ENCODE assay signal across 9 cellular contexts in genomic region chr2:153477641-153478288, GRCh38. TPM values are rescaled to one million over a fixed set of nuclear protein-coding genes. Genes with fewer than 3 reads are reported as not detected.
A peak's percentile ranks its signal among the peaks of the same experiment; 100 is the strongest.
DNase-seq lines count a peak whose midpoint lies in the region; ATAC-seq and TF ChIP-seq lines count a peak whose summit lies in the region.
"Had no signal": no experiment of that assay in that cellular context is flagged by ENCODE, and none has a peak within 500 bp of the region (broad histone marks: within the 10 kb centered on the region; RNA-seq: fewer than 3 reads in every experiment).

No MANE protein-coding gene starts in this region.

- H3K4me3 ChIP-seq in left ventricle myocardium inferior (peak overlapping the region; percentile 68), mucosa of stomach (ENCODE audit: low read length) (peak overlapping the region; percentile 9)

- H3K36me3 ChIP-seq in left ventricle myocardium inferior: no peaks in the 10 kb centered on the region
- H3K36me3 ChIP-seq in mucosa of stomach (ENCODE audit: control insufficient read depth, insufficient read depth, low read length): no peaks in the 10 kb centered on the region
- H3K36me3 ChIP-seq: neutrophil had no signal

- H3K4me3 Mint-ChIP-seq in MCF 10A (ENCODE audit: unreplicated experiment): peak overlapping the region; percentile 55

- peaks cover 100% of the 10 kb centered on the region for H3K27me3 ChIP-seq in left ventricle myocardium inferior (ENCODE audit: low read depth)
- peaks cover 34% of the 10 kb centered on the region for H3K27me3 ChIP-seq in mucosa of stomach (ENCODE audit: control insufficient read depth, insufficient read depth, low read length)

- TF ChIP-seq CTCF in left ventricle myocardium inferior (IDR thresholded peaks at IDR 0.05; ENCODE audit: borderline replicate concordance) (no peak), MCF 10A (IDR thresholded peaks at IDR 0.05; ENCODE audit: unreplicated experiment) (no peak)

- no peaks in the 10 kb centered on the region for H3K9me3 Mint-ChIP-seq in MCF 10A (ENCODE audit: unreplicated experiment)

- CTCF ChIA-PET in MCF 10A (lab: Yijun Ruan, JAX): interaction anchor here (0.6 to 3.3 kb wide), 15 partner anchors 8 to 865 kb away, joined by 3 to 19 read pairs (median 4); no protein-coding TSS in a partner anchor

- POLR2A ChIA-PET in MCF 10A (lab: Yijun Ruan, JAX): interaction anchor here (0.6 kb wide), 1 partner anchor 67 kb away, joined by 5 read pairs; no protein-coding TSS in a partner anchor

- no peak overlapping the region for H3K27ac ChIP-seq in left ventricle myocardium inferior (replicated peaks)
- H3K27ac ChIP-seq: neutrophil had no signal

- intact Hi-C loops in left ventricle myocardium inferior (cut with micrococcal nuclease) (no loop called here), Right ventricle myocardium superior (cut with DNase I) (no loop called here), MCF 10A (cut with micrococcal nuclease) (loop anchor here (1.0 to 10.0 kb wide), 5 partner anchors 133 to 734 kb away; no protein-coding TSS in a partner anchor)

- H3K4me1 ChIP-seq in left ventricle myocardium inferior (peaks cover 28% of the 10 kb centered on the region), mucosa of stomach (ENCODE audit: control insufficient read depth, insufficient read depth, low read length) (peaks cover 12% of the 10 kb centered on the region)

- H3K9ac ChIP-seq in mucosa of stomach (ENCODE audit: low read length): no peak overlapping the region

- no peak overlapping the region for H3K27ac Mint-ChIP-seq in MCF 10A (ENCODE audit: low read depth, unreplicated experiment)

- H3K27me3 Mint-ChIP-seq in MCF 10A (ENCODE audit: insufficient read depth, unreplicated experiment): peaks cover 53% of the 10 kb centered on the region

- H3K4me1 Mint-ChIP-seq in MCF 10A (ENCODE audit: insufficient read depth, unreplicated experiment): peaks cover 7% of the 10 kb centered on the region

- H3K9me3 ChIP-seq in left ventricle myocardium inferior (replicated peaks) (no peaks in the 10 kb centered on the region), mucosa of stomach (ENCODE audit: control insufficient read depth, low read length) (no peaks in the 10 kb centered on the region)
- H3K9me3 ChIP-seq: neutrophil had no signal

- no peak for ATAC-seq in Right ventricle myocardium superior (ENCODE audit: poor library complexity)
- no peak for ATAC-seq in GM18907 (IDR thresholded peaks at IDR 0.05; ENCODE audit: unreplicated experiment)

- no TSS peak for BruUV-seq in MCF 10A (replicated peaks; lab: Mats Ljungman, UMichigan)

- DNase-seq in left ventricle myocardium inferior (no peak), Right ventricle myocardium superior (no peak), MCF 10A (ENCODE audit: unreplicated experiment) (no peak), activated gamma-delta T cell (lab: John Stamatoyannopoulos, UW) (no peak), EL (no peak), C1 segment of cervical spinal cord (lab: John Stamatoyannopoulos, UW) (no peak)

- no peaks in the 10 kb centered on the region for H3K36me3 Mint-ChIP-seq in MCF 10A (ENCODE audit: insufficient read depth, unreplicated experiment)

RNA-seq across cellular contexts. Expression of gene RPRM, which starts 0.8 kb away (rescaled TPM):
- total RNA-seq in left ventricle myocardium inferior: not detected
- total RNA-seq in Right ventricle myocardium superior: not detected
- total RNA-seq in MCF 10A (2022): not detected in 2 replicates
